Comparison of ENCODE assay signal across 8 cellular contexts in the genomic region with DNA sequence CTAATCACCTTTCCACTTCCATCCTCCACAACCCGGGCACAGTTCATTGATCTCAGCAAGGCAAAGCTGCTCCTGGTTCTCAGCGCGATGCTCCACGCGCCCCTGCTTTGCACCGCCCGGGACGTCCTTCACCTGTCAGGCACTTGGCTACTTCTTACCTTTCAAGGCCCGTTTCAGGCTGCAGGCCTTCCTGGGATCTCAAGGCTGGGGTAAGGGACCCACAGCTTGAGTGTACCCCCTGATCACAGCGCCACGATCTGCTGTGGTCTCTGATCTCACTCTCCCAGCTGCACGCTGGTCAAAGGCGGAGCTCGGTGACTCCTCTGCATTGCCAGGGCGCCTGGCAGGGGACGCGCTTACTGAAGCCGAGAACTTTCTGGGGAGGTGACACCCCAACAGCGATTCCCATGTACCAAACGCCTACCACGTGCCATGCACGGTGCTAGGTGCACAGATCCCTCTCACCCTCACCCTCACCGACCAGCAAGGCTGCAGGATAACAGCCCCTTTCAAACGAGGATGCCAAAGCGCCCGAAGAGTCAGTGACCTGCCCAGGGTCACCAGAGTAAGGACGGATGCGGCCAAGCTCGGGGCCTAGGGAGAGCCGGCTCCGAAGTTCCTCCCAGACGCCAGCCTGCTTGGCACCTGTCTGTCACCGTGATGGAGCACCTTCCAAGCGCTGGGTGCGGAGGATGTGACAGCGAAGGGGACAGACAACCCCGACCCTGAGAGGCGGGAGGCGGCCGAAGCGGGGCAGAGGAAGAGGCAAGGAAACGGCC. TPM values are rescaled to one million over a fixed set of nuclear protein-coding genes. Genes with fewer than 3 reads are reported as not detected.
DNase-seq lines count a peak whose midpoint lies in the region; ATAC-seq, FAIRE-seq and TF ChIP-seq lines count a peak whose summit lies in the region.

No MANE protein-coding gene starts in this region.

- BruUV-seq in endothelial cell of umbilical vein (replicated peaks; lab: Mats Ljungman, UMichigan), result TSS peak; percentile 13

- CTCF ChIA-PET in activated CD8-positive, alpha-beta T cell treated with anti-CD3 and anti-CD28 coated beads, Interleukin-2, amount 10 ng/mL, durations not matched to agents 7 days and 5 days (lab: Charles Lee), result interaction anchor here (0.9 kb wide), 1 partner anchor 377 kb away, joined by 3 read pairs; no protein-coding TSS in a partner anchor
- CTCF ChIA-PET in endothelial cell of umbilical vein (lab: Charles Lee), result interaction anchor here (0.8 to 1.6 kb wide), 3 partner anchors 24 to 279 kb away, joined by 3 read pairs; no protein-coding TSS in a partner anchor

- TF ChIP-seq CTCF in NB4 (IDR thresholded peaks at IDR 0.05; ENCODE audit: low read depth, low read length) (no peak), endothelial cell of umbilical vein (IDR thresholded peaks at IDR 0.05; ENCODE audit: extremely low read depth in 1 of 2, insufficient read depth in 1 of 2, low read depth in 1 of 2, low read length in 2 of 2) (no peak)

- no peaks in the 10 kb centered on the region for H3K9me3 Mint-ChIP-seq in activated CD8-positive, alpha-beta T cell treated with anti-CD3 and anti-CD28 coated beads, Interleukin-2, amount 10 ng/mL, durations not matched to agents 7 days and 5 days (ENCODE audit: insufficient read depth)

- H3K9ac ChIP-seq in endothelial cell of umbilical vein (replicated peaks; ENCODE audit: extremely low read depth, insufficient read depth, low read length), result peak overlapping the region; percentile 90

- H3K4me3 ChIP-seq in NB4 (ENCODE audit: low read depth, low read length), result peak overlapping the region; percentile 98
- H3K4me3 ChIP-seq in endothelial cell of umbilical vein (replicated peaks in 1 of 3; ENCODE audit: insufficient read depth in 1 of 3, low read depth in 1 of 3, low read length in 3 of 3), result peak overlapping the region; percentile 10 to 98 (median 75)
- peak overlapping the region; percentile 85 for H3K4me3 ChIP-seq in mononuclear cell (ENCODE audit: low read length)

- no peaks in the 10 kb centered on the region for H3K27me3 Mint-ChIP-seq in activated CD8-positive, alpha-beta T cell treated with anti-CD3 and anti-CD28 coated beads, Interleukin-2, amount 10 ng/mL, durations not matched to agents 7 days and 5 days (ENCODE audit: low read depth)

- H3K9me3 ChIP-seq in endothelial cell of umbilical vein (replicated peaks; ENCODE audit: control insufficient read depth, insufficient read depth, low read length) (no peaks in the 10 kb centered on the region), mononuclear cell (ENCODE audit: low read depth, low read length) (no peaks in the 10 kb centered on the region)

- POLR2A ChIA-PET in activated CD8-positive, alpha-beta T cell treated with anti-CD3 and anti-CD28 coated beads, Interleukin-2, amount 10 ng/mL, durations not matched to agents 7 days and 5 days (lab: Charles Lee), result interaction anchor here (0.6 to 4.9 kb wide), 5 partner anchors 12 to 700 kb away, joined by 4 to 20 read pairs (median 11); a partner anchor contains a TSS
- POLR2A ChIA-PET in endothelial cell of umbilical vein (lab: Charles Lee), result no interaction called here

- H3K4me2 ChIP-seq in endothelial cell of umbilical vein (ENCODE audit: insufficient read depth, low read length), result peak overlapping the region; percentile 56

- H3K27ac Mint-ChIP-seq in activated CD8-positive, alpha-beta T cell treated with anti-CD3 and anti-CD28 coated beads, Interleukin-2, amount 10 ng/mL, durations not matched to agents 7 days and 5 days, result peak overlapping the region; percentile 91

- dilution Hi-C loops in endothelial cell of umbilical vein (cut with MboI; ENCODE audit: extremely low pct_ligation_motif_present, low sequenced_read_pairs), result no loop called here

- no peaks in the 10 kb centered on the region for H3K27me3 ChIP-seq in endothelial cell of umbilical vein (ENCODE audit: control insufficient read depth in 2 of 2, insufficient read depth in 2 of 2, low read length in 2 of 2)
- H3K27me3 ChIP-seq in mononuclear cell (ENCODE audit: insufficient read depth, low read length), result no peaks in the 10 kb centered on the region

- peak; percentile 20 for ATAC-seq in HG02623 (IDR thresholded peaks at IDR 0.05; ENCODE audit: unreplicated experiment)
- ATAC-seq in activated CD8-positive, alpha-beta T cell treated with anti-CD3 and anti-CD28 coated beads, Interleukin-2, amount 10 ng/mL, durations not matched to agents 7 days and 5 days, result peak; percentile 48

- DNase-seq in DMS79 treated with DMSO at 0.1 percent for 48 hours (lab: John Stamatoyannopoulos, UW) (peak; percentile 40), DMS79 (lab: John Stamatoyannopoulos, UW) (no peak), NB4 (ENCODE audit: low read depth) (peak; percentile 68), endothelial cell of umbilical vein (ENCODE audit: low read depth, low spot score) (peak; percentile 45)
- DNase-seq in activated CD8-positive, alpha-beta T cell treated with anti-CD3 and anti-CD28 coated beads, Interleukin-2, amount 10 ng/mL, durations not matched to agents 7 days and 5 days, result peak; percentile 68
- peak; percentile 30 for DNase-seq in stimulated activated CD8-positive, alpha-beta memory T cell treated with anti-CD3 and anti-CD28 coated beads, Interleukin-4, amount 100 ng/mL, for 24 hours (ENCODE audit: low read depth)

- H3K4me3 Mint-ChIP-seq in activated CD8-positive, alpha-beta T cell treated with anti-CD3 and anti-CD28 coated beads, Interleukin-2, amount 10 ng/mL, durations not matched to agents 7 days and 5 days, result no peak overlapping the region

- H4K20me1 ChIP-seq in endothelial cell of umbilical vein (replicated peaks; ENCODE audit: control insufficient read depth, extremely low read depth, insufficient read depth, low read length), result no peaks in the 10 kb centered on the region

- peak overlapping the region; percentile 62 for H3K27ac ChIP-seq in endothelial cell of umbilical vein (ENCODE audit: insufficient read depth, low read depth, low read length)

- H3K4me1 ChIP-seq in endothelial cell of umbilical vein (ENCODE audit: control insufficient read depth, extremely low read depth, insufficient read depth, low read length) (peaks cover 16% of the 10 kb centered on the region), mononuclear cell (ENCODE audit: insufficient read depth, low read length) (peaks cover 42% of the 10 kb centered on the region)

- peak overlapping the region; percentile 5 for H2AFZ ChIP-seq in endothelial cell of umbilical vein (ENCODE audit: low read depth, low read length)

- no peak for TF ChIP-seq POLR2A in NB4 (IDR thresholded peaks at IDR 0.05; ENCODE audit: extremely low read depth, insufficient read length)
- TF ChIP-seq POLR2A in endothelial cell of umbilical vein (IDR thresholded peaks at IDR 0.05; ENCODE audit: low read depth, low read length), result no peak

- peaks cover 52% of the 10 kb centered on the region for H3K79me2 ChIP-seq in endothelial cell of umbilical vein (ENCODE audit: control insufficient read depth, insufficient read depth, low read length)

- H3K4me1 Mint-ChIP-seq in activated CD8-positive, alpha-beta T cell treated with anti-CD3 and anti-CD28 coated beads, Interleukin-2, amount 10 ng/mL, durations not matched to agents 7 days and 5 days (ENCODE audit: low read depth), result peaks cover 40% of the 10 kb centered on the region

- FAIRE-seq in endothelial cell of umbilical vein (lab: Jason Lieb, UNC), result peak; percentile 18

- H3K36me3 ChIP-seq in endothelial cell of umbilical vein (ENCODE audit: control insufficient read depth in 2 of 2, extremely low read depth in 1 of 2, insufficient read depth in 2 of 2, low read length in 2 of 2), result no peaks in the 10 kb centered on the region

- intact Hi-C loops in endothelial cell of umbilical vein (cut with micrococcal nuclease), result loop anchor here (1.0 to 5.0 kb wide), 5 partner anchors 53 to 280 kb away; a partner anchor contains a TSS

- no peaks in the 10 kb centered on the region for H3K9me1 ChIP-seq in endothelial cell of umbilical vein (replicated peaks; ENCODE audit: control insufficient read depth, extremely low read depth, insufficient read depth, low read length)

- H3K36me3 Mint-ChIP-seq in activated CD8-positive, alpha-beta T cell treated with anti-CD3 and anti-CD28 coated beads, Interleukin-2, amount 10 ng/mL, durations not matched to agents 7 days and 5 days (ENCODE audit: low read depth), result peaks cover 32% of the 10 kb centered on the region

RNA-seq across cellular contexts. Expression of a gene that starts 0.8 kb away (rescaled TPM):
- 100 to 1,000 TPM; 170 to 177 TPM for total RNA-seq in activated CD8-positive, alpha-beta T cell treated with anti-CD3 and anti-CD28 coated beads, Interleukin-2, amount 10 ng/mL, durations not matched to agents 7 days and 5 days
- total RNA-seq in endothelial cell of umbilical vein (95.5 and 170 TPM in 2 replicates), mononuclear cell (12.1 TPM)
- polyA plus RNA-seq in endothelial cell of umbilical vein, result 43.3 and 45.0 TPM in 2 replicates
- polyA plus RNA-seq in endothelial cell of umbilical vein (2011; cell fraction: cytosol; rRNA removed), result 77.1 and 81.9 TPM in 2 replicates
- polyA plus RNA-seq in endothelial cell of umbilical vein (2011; cell fraction: nucleus; rRNA removed), result 60.3 and 66.0 TPM in 2 replicates
- polyA plus RNA-seq in endothelial cell of umbilical vein (2012), result 135 and 188 TPM in 2 replicates
- 22.1 and 25.2 TPM in 2 replicates for polyA minus RNA-seq in endothelial cell of umbilical vein
- 55.0 TPM for polyA minus RNA-seq in endothelial cell of umbilical vein (2011; cell fraction: cytosol; rRNA and poly(A)+ RNA removed)
- 11.1 and 14.7 TPM in 2 replicates for polyA minus RNA-seq in endothelial cell of umbilical vein (2011; cell fraction: nucleus; rRNA and poly(A)+ RNA removed)

RNA-seq across cellular contexts. Expression of a gene that starts 0.9 kb away (rescaled TPM):
- 10 to 100 TPM; 54.1 to 55.2 TPM for total RNA-seq in activated CD8-positive, alpha-beta T cell treated with anti-CD3 and anti-CD28 coated beads, Interleukin-2, amount 10 ng/mL, durations not matched to agents 7 days and 5 days
- total RNA-seq in endothelial cell of umbilical vein, result 35.6 and 37.1 TPM in 2 replicates
- polyA plus RNA-seq in endothelial cell of umbilical vein, result 12.2 and 13.7 TPM in 2 replicates
- 22.7 and 23.4 TPM in 2 replicates for polyA plus RNA-seq in endothelial cell of umbilical vein (2011; cell fraction: cytosol; rRNA removed)
- 37.7 and 44.9 TPM in 2 replicates for polyA plus RNA-seq in endothelial cell of umbilical vein (2011; cell fraction: nucleus; rRNA removed)
- 46.4 and 56.3 TPM in 2 replicates for polyA plus RNA-seq in endothelial cell of umbilical vein (2012)
- 16.1 and 19.1 TPM in 2 replicates for polyA minus RNA-seq in endothelial cell of umbilical vein
- polyA minus RNA-seq in endothelial cell of umbilical vein (2011; cell fraction: cytosol; rRNA and poly(A)+ RNA removed), result 30.6 TPM
- 19.9 and 20.3 TPM in 2 replicates for polyA minus RNA-seq in endothelial cell of umbilical vein (2011; cell fraction: nucleus; rRNA and poly(A)+ RNA removed)
- 19.1 TPM for total RNA-seq in mononuclear cell

RNA-seq across cellular contexts. Expression of a gene that starts 51.8 kb away (rescaled TPM):
- 10 to 100 TPM; 71.7 to 73.3 TPM for total RNA-seq in activated CD8-positive, alpha-beta T cell treated with anti-CD3 and anti-CD28 coated beads, Interleukin-2, amount 10 ng/mL, durations not matched to agents 7 days and 5 days
- total RNA-seq in endothelial cell of umbilical vein, result 39.9 and 44.0 TPM in 2 replicates
- polyA plus RNA-seq in endothelial cell of umbilical vein, result 43.4 and 45.3 TPM in 2 replicates
- polyA plus RNA-seq in endothelial cell of umbilical vein (2011; cell fraction: cytosol; rRNA removed), result 56.5 and 60.0 TPM in 2 replicates
- polyA plus RNA-seq in endothelial cell of umbilical vein (2011; cell fraction: nucleus; rRNA removed), result 33.4 and 36.8 TPM in 2 replicates
- polyA plus RNA-seq in endothelial cell of umbilical vein (2012), result 50.7 and 51.8 TPM in 2 replicates
- polyA minus RNA-seq in endothelial cell of umbilical vein, result 30.7 and 48.3 TPM in 2 replicates
- polyA minus RNA-seq in endothelial cell of umbilical vein (2011; cell fraction: cytosol; rRNA and poly(A)+ RNA removed), result 11.4 TPM
- 17.1 and 24.0 TPM in 2 replicates for polyA minus RNA-seq in endothelial cell of umbilical vein (2011; cell fraction: nucleus; rRNA and poly(A)+ RNA removed)
- 36.9 TPM for total RNA-seq in mononuclear cell
